ENCODE assay signal across 3 cellular contexts in the genomic region with DNA sequence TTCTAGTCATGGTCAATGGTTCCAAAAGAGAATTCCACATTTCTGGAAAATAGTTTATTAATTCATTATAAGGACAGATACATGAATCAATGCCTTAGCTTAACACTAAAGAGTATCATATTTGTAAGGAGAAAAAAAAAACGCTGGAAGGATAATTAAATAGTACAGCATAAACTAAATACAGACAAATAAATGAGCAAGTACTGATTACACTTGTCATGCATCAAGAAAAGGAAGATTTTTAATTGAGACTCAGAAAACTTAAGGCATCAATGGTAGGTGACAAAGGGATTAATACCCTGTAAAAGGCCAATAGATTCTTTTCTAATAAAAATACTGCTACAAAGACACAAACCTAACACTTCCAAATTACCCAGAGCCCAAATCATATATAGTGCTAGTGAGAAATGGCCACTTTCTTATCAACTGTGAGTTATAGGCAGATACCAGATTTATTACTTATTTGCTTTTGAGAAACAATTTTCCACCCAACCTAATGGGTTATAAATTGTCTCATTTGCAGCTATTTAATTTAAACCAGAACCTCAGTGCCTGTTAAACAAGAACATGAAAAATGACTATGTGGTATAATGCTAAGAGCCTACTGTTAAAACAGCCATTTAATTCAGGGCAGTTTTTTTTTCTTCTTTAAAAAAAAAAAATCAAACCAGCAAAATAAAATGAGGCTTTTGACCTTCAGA.
TF ChIP-seq lines count a peak whose summit lies in the region.

No MANE protein-coding gene starts in this region.

TF ChIP-seq in HEK293, 187 proteins besides CTCF, POLR2A, EP300 and RAD21 (continued from another document):
- TF ChIP-seq ZNF664 (tag by site-specific recombination; IDR thresholded peaks at IDR 0.05) (peak; percentile 95), FEZF1 (tag by site-specific recombination; IDR thresholded peaks at IDR 0.05) (peak; percentile 27; the same call in 1 of the 2 replicates), ZNF629 (tag by site-specific recombination; IDR thresholded peaks at IDR 0.05) (no peak)

TF ChIP-seq in SK-N-SH treated with all-trans-retinoic acid at 6 μM for 48 hours, 23 proteins besides CTCF, POLR2A, EP300 and RAD21 (continued from another document):
- TF ChIP-seq, protein P1, sequence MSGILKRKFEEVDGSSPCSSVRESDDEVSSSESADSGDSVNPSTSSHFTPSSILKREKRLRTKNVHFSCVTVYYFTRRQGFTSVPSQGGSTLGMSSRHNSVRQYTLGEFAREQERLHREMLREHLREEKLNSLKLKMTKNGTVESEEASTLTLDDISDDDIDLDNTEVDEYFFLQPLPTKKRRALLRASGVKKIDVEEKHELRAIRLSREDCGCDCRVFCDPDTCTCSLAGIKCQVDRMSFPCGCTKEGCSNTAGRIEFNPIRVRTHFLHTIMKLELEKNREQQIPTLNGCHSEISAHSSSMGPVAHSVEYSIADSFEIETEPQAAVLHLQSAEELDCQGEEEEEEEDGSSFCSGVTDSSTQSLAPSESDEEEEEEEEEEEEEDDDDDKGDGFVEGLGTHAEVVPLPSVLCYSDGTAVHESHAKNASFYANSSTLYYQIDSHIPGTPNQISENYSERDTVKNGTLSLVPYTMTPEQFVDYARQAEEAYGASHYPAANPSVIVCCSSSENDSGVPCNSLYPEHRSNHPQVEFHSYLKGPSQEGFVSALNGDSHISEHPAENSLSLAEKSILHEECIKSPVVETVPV (CRISPR knock-in tag; IDR thresholded peaks at IDR 0.05) = no peak
- TF ChIP-seq BACH2 (CRISPR knock-in tag; IDR thresholded peaks at IDR 0.05; ENCODE audit: borderline replicate concordance) (no peak), ZC3H10 (CRISPR knock-in tag; IDR thresholded peaks at IDR 0.05) (no peak), ZNF70 (CRISPR knock-in tag; IDR thresholded peaks at IDR 0.05) (no peak), TCF4 (CRISPR knock-in tag; IDR thresholded peaks at IDR 0.05; ENCODE audit: borderline replicate concordance) (peak; percentile 49)

TF ChIP-seq in neural cell, 6 proteins besides CTCF, POLR2A, EP300 and RAD21 (continued from another document):
- no peak for TF ChIP-seq REST (IDR thresholded peaks at IDR 0.05; ENCODE audit: borderline replicate concordance)
- TF ChIP-seq TAF1 (IDR thresholded peaks at IDR 0.05; ENCODE audit: low read depth) = no peak
- no peak for TF ChIP-seq EZH2 (IDR thresholded peaks at IDR 0.05; ENCODE audit: borderline replicate concordance, insufficient read depth, low read length, poor library complexity, severe bottlenecking)
